Comparison of ENCODE assay signal across 8 cellular contexts in genomic region chr6:142300758-142301251, GRCh38. TPM values are rescaled to one million over a fixed set of nuclear protein-coding genes. Genes with fewer than 3 reads are reported as not detected.
A peak's percentile ranks its signal among the peaks of the same experiment; 100 is the strongest.
DNase-seq lines count a peak whose midpoint lies in the region; ATAC-seq and TF ChIP-seq lines count a peak whose summit lies in the region.

No MANE protein-coding gene starts in this region.

- no peak for TF ChIP-seq POLR2A in body of pancreas (IDR thresholded peaks at IDR 0.05)

- no peaks in the 10 kb centered on the region for H3K9me3 Mint-ChIP-seq in natural killer cell treated with Interleukin-12 subunit alpha and Interleukin-12 subunit beta and Interleukin-15 and Interleukin-18, amount 100 ng/mL, for 72 hours
- H3K9me3 Mint-ChIP-seq in natural killer cell: no peaks in the 10 kb centered on the region

- intact Hi-C loops in natural killer cell (cut with micrococcal nuclease): no loop called here
- intact Hi-C loops in body of pancreas (cut with DNase I): no loop called here

- peak overlapping the region; percentile 21 to 77 for H3K9ac ChIP-seq in liver (ENCODE audit: low read depth in 1 of 2, low read length in 2 of 2)

- H3K36me3 Mint-ChIP-seq in natural killer cell treated with Interleukin-12 subunit alpha and Interleukin-12 subunit beta and Interleukin-15 and Interleukin-18, amount 100 ng/mL, for 72 hours: no peaks in the 10 kb centered on the region
- no peaks in the 10 kb centered on the region for H3K36me3 Mint-ChIP-seq in natural killer cell

- H3K4me1 Mint-ChIP-seq in natural killer cell treated with Interleukin-12 subunit alpha and Interleukin-12 subunit beta and Interleukin-15 and Interleukin-18, amount 100 ng/mL, for 72 hours (ENCODE audit: low read depth in 2 of 2): no peaks in the 10 kb centered on the region
- H3K4me1 Mint-ChIP-seq in natural killer cell: no peaks in the 10 kb centered on the region

- peaks cover 10 to 29% of the 10 kb centered on the region in 2 donors for H3K27me3 Mint-ChIP-seq in natural killer cell treated with Interleukin-12 subunit alpha and Interleukin-12 subunit beta and Interleukin-15 and Interleukin-18, amount 100 ng/mL, for 72 hours
- peaks cover 7 to 18% of the 10 kb centered on the region in 2 donors for H3K27me3 Mint-ChIP-seq in natural killer cell (ENCODE audit: low read depth in 2 of 2)

- peak in 1 of 2 donors; percentile 49 for ATAC-seq in natural killer cell treated with Interleukin-12 subunit alpha and Interleukin-12 subunit beta and Interleukin-15 and Interleukin-18, amount 100 ng/mL, for 72 hours
- ATAC-seq in natural killer cell (no peak), body of pancreas (peak; percentile 19), HG02763 (IDR thresholded peaks at IDR 0.05; ENCODE audit: unreplicated experiment) (no peak)

- no peak for DNase-seq in natural killer cell treated with Interleukin-12 subunit alpha and Interleukin-12 subunit beta and Interleukin-15 and Interleukin-18, amount 100 ng/mL, for 72 hours (ENCODE audit: low spot score)
- DNase-seq in natural killer cell: no peak
- DNase-seq in body of pancreas: peak; percentile 20 to 47 (median 34)
- DNase-seq in ureter (ENCODE audit: low spot score): peak; percentile 68
- no peak for DNase-seq in COR-L47 (lab: John Stamatoyannopoulos, UW)
- no peak for DNase-seq in HUDEP-2 (lab: John Stamatoyannopoulos, UW; ENCODE audit: unreplicated experiment in 76 of 76)

- H3K4me3 ChIP-seq in body of pancreas (no peak overlapping the region), liver (ENCODE audit: low read depth in 1 of 3, low read length in 3 of 3) (peak overlapping the region; percentile 78 to 93 (median 93))

- TF ChIP-seq RAD21 in liver (IDR thresholded peaks at IDR 0.05): peak in 1 of 2 donors; percentile 45

- peak overlapping the region; percentile 13 for H3K4me3 Mint-ChIP-seq in natural killer cell treated with Interleukin-12 subunit alpha and Interleukin-12 subunit beta and Interleukin-15 and Interleukin-18, amount 100 ng/mL, for 72 hours
- H3K4me3 Mint-ChIP-seq in natural killer cell: no peak overlapping the region

- H3K27me3 ChIP-seq in body of pancreas (no peaks in the 10 kb centered on the region), liver (ENCODE audit: control insufficient read depth in 4 of 4, insufficient read depth in 4 of 4, low read length in 3 of 4) (no peaks in the 10 kb centered on the region)

- peaks cover 9% of the 10 kb centered on the region for H3K4me1 ChIP-seq in body of pancreas
- H3K4me1 ChIP-seq in liver (ENCODE audit: control insufficient read depth in 4 of 4, insufficient read depth in 4 of 4, low read length in 3 of 4): peaks cover 0 to 22% (median 8%) of the 10 kb centered on the region in 4 donors

- H3K9me3 ChIP-seq in body of pancreas: no peaks in the 10 kb centered on the region
- no peaks in the 10 kb centered on the region for H3K9me3 ChIP-seq in liver (ENCODE audit: control insufficient read depth in 4 of 4, low read length in 3 of 4)

- H3K36me3 ChIP-seq in body of pancreas (replicated peaks in 1 of 2; ENCODE audit: insufficient read depth in 1 of 2, low read depth in 2 of 2) (no peaks in the 10 kb centered on the region), liver (ENCODE audit: control insufficient read depth in 4 of 4, insufficient read depth in 3 of 4, low read depth in 1 of 4, low read length in 3 of 4) (no peaks in the 10 kb centered on the region)

- 30 to 32% methylated on average over 6 of the region's 6 CpGs for WGBS in body of pancreas, 2 donors
- WGBS in liver: 36% methylated on average over 6 of the region's 6 CpGs

- H3K27ac ChIP-seq in body of pancreas: peak overlapping the region in 2 of 4 donors; percentile 61 to 69
- H3K27ac ChIP-seq in liver (ENCODE audit: low read depth in 1 of 2, low read length in 2 of 2): peak overlapping the region; percentile 96 to 98

- TF ChIP-seq CTCF in natural killer cell (IDR thresholded peaks at IDR 0.05) (no peak), body of pancreas (IDR thresholded peaks at IDR 0.05) (no peak), liver (IDR thresholded peaks at IDR 0.05; ENCODE audit: low read depth, low read length, missing input control) (no peak)

- H3K27ac Mint-ChIP-seq in natural killer cell treated with Interleukin-12 subunit alpha and Interleukin-12 subunit beta and Interleukin-15 and Interleukin-18, amount 100 ng/mL, for 72 hours: no peak overlapping the region
- no peak overlapping the region for H3K27ac Mint-ChIP-seq in natural killer cell

TF ChIP-seq in liver, 16 proteins besides CTCF, POLR2A, EP300 and RAD21:
- TF ChIP-seq SP1 (IDR thresholded peaks at IDR 0.05) (no peak), JUND (IDR thresholded peaks at IDR 0.05) (no peak), RXRA (IDR thresholded peaks at IDR 0.05) (no peak), ATF3 (IDR thresholded peaks at IDR 0.05) (no peak), MAX (IDR thresholded peaks at IDR 0.05) (no peak), EGR1 (IDR thresholded peaks at IDR 0.05; ENCODE audit: low read depth in 2 of 2) (no peak), HNF4A (conservative IDR thresholded peaks at IDR 0.05) (no peak), GABPA (IDR thresholded peaks at IDR 0.05 in 1 of 2, conservative IDR thresholded peaks at IDR 0.05 in 1 of 2) (no peak), FOXA2 (IDR thresholded peaks at IDR 0.05) (no peak), HNF4G (IDR thresholded peaks at IDR 0.05) (no peak), YY1 (IDR thresholded peaks at IDR 0.05) (no peak), TAF1 (conservative IDR thresholded peaks at IDR 0.05) (no peak), NR2F2 (IDR thresholded peaks at IDR 0.05) (no peak), FOXA1 (IDR thresholded peaks at IDR 0.05) (no peak)
- TF ChIP-seq, protein P1, sequence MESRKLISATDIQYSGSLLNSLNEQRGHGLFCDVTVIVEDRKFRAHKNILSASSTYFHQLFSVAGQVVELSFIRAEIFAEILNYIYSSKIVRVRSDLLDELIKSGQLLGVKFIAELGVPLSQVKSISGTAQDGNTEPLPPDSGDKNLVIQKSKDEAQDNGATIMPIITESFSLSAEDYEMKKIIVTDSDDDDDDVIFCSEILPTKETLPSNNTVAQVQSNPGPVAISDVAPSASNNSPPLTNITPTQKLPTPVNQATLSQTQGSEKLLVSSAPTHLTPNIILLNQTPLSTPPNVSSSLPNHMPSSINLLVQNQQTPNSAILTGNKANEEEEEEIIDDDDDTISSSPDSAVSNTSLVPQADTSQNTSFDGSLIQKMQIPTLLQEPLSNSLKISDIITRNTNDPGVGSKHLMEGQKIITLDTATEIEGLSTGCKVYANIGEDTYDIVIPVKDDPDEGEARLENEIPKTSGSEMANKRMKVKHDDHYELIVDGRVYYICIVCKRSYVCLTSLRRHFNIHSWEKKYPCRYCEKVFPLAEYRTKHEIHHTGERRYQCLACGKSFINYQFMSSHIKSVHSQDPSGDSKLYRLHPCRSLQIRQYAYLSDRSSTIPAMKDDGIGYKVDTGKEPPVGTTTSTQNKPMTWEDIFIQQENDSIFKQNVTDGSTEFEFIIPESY (IDR thresholded peaks at IDR 0.05): no peak
- TF ChIP-seq, protein P2, sequence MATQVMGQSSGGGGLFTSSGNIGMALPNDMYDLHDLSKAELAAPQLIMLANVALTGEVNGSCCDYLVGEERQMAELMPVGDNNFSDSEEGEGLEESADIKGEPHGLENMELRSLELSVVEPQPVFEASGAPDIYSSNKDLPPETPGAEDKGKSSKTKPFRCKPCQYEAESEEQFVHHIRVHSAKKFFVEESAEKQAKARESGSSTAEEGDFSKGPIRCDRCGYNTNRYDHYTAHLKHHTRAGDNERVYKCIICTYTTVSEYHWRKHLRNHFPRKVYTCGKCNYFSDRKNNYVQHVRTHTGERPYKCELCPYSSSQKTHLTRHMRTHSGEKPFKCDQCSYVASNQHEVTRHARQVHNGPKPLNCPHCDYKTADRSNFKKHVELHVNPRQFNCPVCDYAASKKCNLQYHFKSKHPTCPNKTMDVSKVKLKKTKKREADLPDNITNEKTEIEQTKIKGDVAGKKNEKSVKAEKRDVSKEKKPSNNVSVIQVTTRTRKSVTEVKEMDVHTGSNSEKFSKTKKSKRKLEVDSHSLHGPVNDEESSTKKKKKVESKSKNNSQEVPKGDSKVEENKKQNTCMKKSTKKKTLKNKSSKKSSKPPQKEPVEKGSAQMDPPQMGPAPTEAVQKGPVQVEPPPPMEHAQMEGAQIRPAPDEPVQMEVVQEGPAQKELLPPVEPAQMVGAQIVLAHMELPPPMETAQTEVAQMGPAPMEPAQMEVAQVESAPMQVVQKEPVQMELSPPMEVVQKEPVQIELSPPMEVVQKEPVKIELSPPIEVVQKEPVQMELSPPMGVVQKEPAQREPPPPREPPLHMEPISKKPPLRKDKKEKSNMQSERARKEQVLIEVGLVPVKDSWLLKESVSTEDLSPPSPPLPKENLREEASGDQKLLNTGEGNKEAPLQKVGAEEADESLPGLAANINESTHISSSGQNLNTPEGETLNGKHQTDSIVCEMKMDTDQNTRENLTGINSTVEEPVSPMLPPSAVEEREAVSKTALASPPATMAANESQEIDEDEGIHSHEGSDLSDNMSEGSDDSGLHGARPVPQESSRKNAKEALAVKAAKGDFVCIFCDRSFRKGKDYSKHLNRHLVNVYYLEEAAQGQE (IDR thresholded peaks at IDR 0.05): no peak
TF ChIP-seq in liver: peak in this region for 0.

RNA-seq across cellular contexts. Expression of gene ADGRG6, which starts 1.0 kb away (rescaled TPM):
- not detected for total RNA-seq in natural killer cell treated with Interleukin-12 subunit alpha and Interleukin-12 subunit beta and Interleukin-15 and Interleukin-18, amount 100 ng/mL, for 72 hours
- total RNA-seq in natural killer cell (under 1 TPM in 2 of 3 donors, not detected in 1; 0.05 to 0.24 TPM), body of pancreas (10 to 100 TPM in 1 of 2 donors, 1 to 10 TPM in 1; 7.5 to 38.6 TPM), liver (100 to 1,000 TPM in 1 of 2 donors, 10 to 100 TPM in 1; 57.8 to 110 TPM), ureter (145 TPM)
- 10 to 100 TPM; 18.7 to 33.6 TPM for polyA plus RNA-seq in liver

Comparison
In these comparisons a context has a peak if more than half of its experiments do, and no peak if none do; other contexts are left out.
1. DNase-seq: peak in body of pancreas (4 of 4) and ureter (single experiment); none in natural killer cell treated with Interleukin-12 subunit alpha and Interleukin-12 subunit beta and Interleukin-15 and Interleukin-18, amount 100 ng/mL, for 72 hours (single experiment), natural killer cell (single experiment), COR-L47 (single experiment) and HUDEP-2 (0 of 76).
2. H3K4me3 ChIP-seq: peak in liver (3 of 3); none in body of pancreas (0 of 2).
3. RNA of gene ADGRG6, which starts 1.0 kb away (total RNA-seq): 145 TPM in ureter (single experiment), 57.8 to 110 TPM in liver and 7.5 to 38.6 TPM in body of pancreas; 0.05 to 0.24 TPM in natural killer cell and not detected in natural killer cell treated with Interleukin-12 subunit alpha and Interleukin-12 subunit beta and Interleukin-15 and Interleukin-18, amount 100 ng/mL, for 72 hours; every median in the first group is over 4 times any median in the second.